22 cellular contexts compared by ENCODE assay signal in the genomic region with DNA sequence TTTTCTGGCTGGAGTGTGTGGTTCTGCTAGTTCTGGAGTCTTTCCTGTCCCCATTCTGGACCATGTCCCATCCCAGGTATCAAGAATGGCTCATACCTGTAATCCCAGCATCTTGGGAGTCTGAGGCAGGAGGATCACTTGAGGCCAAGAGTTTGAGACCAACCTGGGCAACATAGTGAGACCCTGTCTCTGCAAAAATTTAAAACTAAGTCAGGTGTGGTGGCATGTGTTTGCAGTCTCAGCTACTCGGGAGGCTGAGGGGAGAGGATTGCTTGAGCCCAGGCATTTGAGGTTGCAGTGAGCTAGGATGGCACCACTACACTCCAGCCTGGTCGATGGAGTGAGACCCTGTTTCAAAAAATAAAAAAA. TPM values are rescaled to one million over a fixed set of nuclear protein-coding genes. Genes with fewer than 3 reads are reported as not detected.
"Had no signal": no experiment of that assay in that cellular context is flagged by ENCODE, and none has a peak within 500 bp of the region (broad histone marks: within the 10 kb centered on the region; RNA-seq: fewer than 3 reads in every experiment).

No MANE protein-coding gene starts in this region.

- H3K27ac ChIP-seq: brain microvascular endothelial cell, coronary artery, lower lobe of right lung, prostate gland, right atrium auricular region, tibial nerve had no signal

- H3K9me3 ChIP-seq: lower lobe of right lung, prostate gland, right atrium auricular region, tibial nerve had no signal

- H3K4me3 Mint-ChIP-seq: activated B cell treated with CpG ODN at 0.5 μM for 24 hours; activated CD4-positive, alpha-beta memory T cell treated with anti-CD3 and anti-CD28 coated beads for 36 hours; activated naive CD8-positive, alpha-beta T cell; activated T-helper 1 cell treated with anti-CD3 and anti-CD28 coated beads, Interleukin-12 subunit alpha, Interleukin-12 subunit beta, Interleukin-2, Interleukin-4 antibody, amounts not matched to agents 30 ng/mL and 10 ng/mL and 1 ng/mL, durations not matched to agents 14 hours and 24 hours and 36 hours; central memory CD8-positive, alpha-beta T cell; nephron had no signal

- H3K36me3 ChIP-seq: brain microvascular endothelial cell, lower lobe of right lung, prostate gland, right atrium auricular region, tibial nerve had no signal

- H3K27ac Mint-ChIP-seq: activated B cell treated with CpG ODN at 0.5 μM for 24 hours; activated CD4-positive, alpha-beta memory T cell treated with anti-CD3 and anti-CD28 coated beads for 36 hours; activated naive CD8-positive, alpha-beta T cell; activated T-helper 1 cell treated with anti-CD3 and anti-CD28 coated beads, Interleukin-12 subunit alpha, Interleukin-12 subunit beta, Interleukin-2, Interleukin-4 antibody, amounts not matched to agents 30 ng/mL and 10 ng/mL and 1 ng/mL, durations not matched to agents 14 hours and 24 hours and 36 hours; nephron had no signal

- H3K4me1 ChIP-seq: lower lobe of right lung, prostate gland, right atrium auricular region, tibial nerve had no signal

- H3K36me3 Mint-ChIP-seq: activated CD4-positive, alpha-beta memory T cell treated with anti-CD3 and anti-CD28 coated beads for 36 hours; activated naive CD8-positive, alpha-beta T cell had no signal

- H3K4me3 ChIP-seq: coronary artery, lower lobe of right lung, prostate gland, right atrium auricular region, tibial nerve had no signal

- DNase-seq: activated B cell treated with CpG ODN at 0.5 μM for 24 hours; activated CD4-positive, alpha-beta T cell treated with anti-CD3 and anti-CD28 coated beads for 4 hours; activated gamma-delta T cell treated with Interleukin-2 at 50 U/mL for 16 hours; activated T-cell treated with anti-CD3 and anti-CD28 coated beads for 4 hours; left cardiac atrium; midbrain; stimulated activated CD4-positive, alpha-beta T cell treated with anti-CD3 and anti-CD28 coated beads, Interleukin-2, amount 100 ng/mL, for 24 hours; stimulated activated naive CD8-positive, alpha-beta T cell treated with anti-CD3 and anti-CD28 coated beads, Interleukin-15, Interleukin-2, amounts not matched to agents 100 U/mL and 50 U/mL, for 24 hours had no signal

- H3K9me3 Mint-ChIP-seq: activated B cell treated with CpG ODN at 0.5 μM for 24 hours; activated CD4-positive, alpha-beta memory T cell treated with anti-CD3 and anti-CD28 coated beads for 36 hours; activated T-helper 1 cell treated with anti-CD3 and anti-CD28 coated beads, Interleukin-12 subunit alpha, Interleukin-12 subunit beta, Interleukin-2, Interleukin-4 antibody, amounts not matched to agents 30 ng/mL and 10 ng/mL and 1 ng/mL, durations not matched to agents 14 hours and 24 hours and 36 hours; central memory CD8-positive, alpha-beta T cell; nephron had no signal

- H3K27me3 ChIP-seq: right atrium auricular region had no signal

- ATAC-seq: left cardiac atrium; lower lobe of right lung; stimulated activated naive CD8-positive, alpha-beta T cell treated with anti-CD3 and anti-CD28 coated beads, Interleukin-15, Interleukin-2, amounts not matched to agents 100 U/mL and 50 U/mL, for 24 hours had no signal

RNA-seq across cellular contexts. Expression of a gene that starts 17.6 kb away (rescaled TPM):
- total RNA-seq: activated B cell treated with CpG ODN at 0.5 μM for 24 hours; activated CD4-positive, alpha-beta memory T cell treated with anti-CD3 and anti-CD28 coated beads for 36 hours; activated T-helper 1 cell treated with anti-CD3 and anti-CD28 coated beads, Interleukin-12 subunit alpha, Interleukin-12 subunit beta, Interleukin-2, Interleukin-4 antibody, amounts not matched to agents 30 ng/mL and 10 ng/mL and 1 ng/mL, durations not matched to agents 14 hours and 24 hours and 36 hours; esophagus mucosa; osteocyte; skeletal muscle tissue had no signal
